8 cellular contexts compared by ENCODE assay signal in genomic region chr10:112375721-112376577, GRCh38. TPM values are rescaled to one million over a fixed set of nuclear protein-coding genes. Genes with fewer than 3 reads are reported as not detected.
A peak's percentile ranks its signal among the peaks of the same experiment; 100 is the strongest.
DNase-seq lines count a peak whose midpoint lies in the region; ATAC-seq, FAIRE-seq and TF ChIP-seq lines count a peak whose summit lies in the region.

No MANE protein-coding gene starts in this region.

- CTCF ChIA-PET in activated naive CD4-positive, alpha-beta T cell treated with anti-CD3 and anti-CD28 coated beads, Interleukin-2, amount 10 ng/mL, durations not matched to agents 7 days and 5 days (lab: Charles Lee): interaction anchor here (1.0 to 2.6 kb wide), 5 partner anchors 10 to 239 kb away, joined by 3 to 16 read pairs (median 3); no protein-coding TSS in a partner anchor

- H3K9me3 Mint-ChIP-seq in activated naive CD4-positive, alpha-beta T cell treated with anti-CD3 and anti-CD28 coated beads, Interleukin-2, amount 10 ng/mL, durations not matched to agents 7 days and 5 days: peaks cover 2% of the 10 kb centered on the region

- H3K9me3 ChIP-seq in OCI-LY3 (ENCODE audit: insufficient read depth, low read length): no peaks in the 10 kb centered on the region
- H3K9me3 ChIP-seq in right atrium auricular region: no peaks in the 10 kb centered on the region
- H3K9me3 ChIP-seq in small intestine (ENCODE audit: control insufficient read depth, low read depth): no peaks in the 10 kb centered on the region

- H3K4me3 ChIP-seq in OCI-LY3 (ENCODE audit: low read length) (peak overlapping the region; percentile 97), right atrium auricular region (peak overlapping the region; percentile 21 to 45), small intestine (ENCODE audit: low read depth in 1 of 2, low read length in 2 of 2) (peak overlapping the region; percentile 68 to 80)

- H3K36me3 ChIP-seq in OCI-LY3 (replicated peaks; ENCODE audit: low read depth, low read length) (no peaks in the 10 kb centered on the region), right atrium auricular region (no peaks in the 10 kb centered on the region), small intestine (ENCODE audit: control insufficient read depth in 2 of 2, insufficient read depth in 2 of 2, low read length in 2 of 2) (peaks cover 0 to 4% of the 10 kb centered on the region in 2 donors)

- no peaks in the 10 kb centered on the region for H3K27me3 ChIP-seq in OCI-LY3 (ENCODE audit: low read depth, low read length)
- H3K27me3 ChIP-seq in right atrium auricular region: no peaks in the 10 kb centered on the region
- no peaks in the 10 kb centered on the region for H3K27me3 ChIP-seq in small intestine (ENCODE audit: control insufficient read depth in 2 of 2, insufficient read depth in 2 of 2, low read length in 2 of 2)

- H3K27me3 Mint-ChIP-seq in activated naive CD4-positive, alpha-beta T cell treated with anti-CD3 and anti-CD28 coated beads, Interleukin-2, amount 10 ng/mL, durations not matched to agents 7 days and 5 days: no peaks in the 10 kb centered on the region

- H3K79me2 ChIP-seq in OCI-LY3 (ENCODE audit: low read length): peaks cover 13% of the 10 kb centered on the region

- H3K27ac Mint-ChIP-seq in activated naive CD4-positive, alpha-beta T cell treated with anti-CD3 and anti-CD28 coated beads, Interleukin-2, amount 10 ng/mL, durations not matched to agents 7 days and 5 days: peak overlapping the region; percentile 99

- no peak for TF ChIP-seq CTCF in OCI-LY3 (IDR thresholded peaks at IDR 0.05; ENCODE audit: low read depth, low read length)
- TF ChIP-seq CTCF in right atrium auricular region (IDR thresholded peaks at IDR 0.05): no peak

- peak; percentile 67 for DNase-seq in activated naive CD4-positive, alpha-beta T cell treated with anti-CD3 and anti-CD28 coated beads, Interleukin-2, amount 10 ng/mL, durations not matched to agents 7 days and 5 days
- DNase-seq in right atrium auricular region (ENCODE audit: low spot score) (peak; percentile 62), small intestine (peak; percentile 85), HuH-7.5 (ENCODE audit: low spot score) (no peak), cerebellar cortex (ENCODE audit: low spot score) (no peak)

- H3K9ac ChIP-seq in OCI-LY3 (ENCODE audit: low read length): peak overlapping the region; percentile 98

- H3K27ac ChIP-seq in OCI-LY3 (ENCODE audit: low read length): peak overlapping the region; percentile 70
- H3K27ac ChIP-seq in right atrium auricular region: peak overlapping the region; percentile 64 to 66
- peak overlapping the region; percentile 98 for H3K27ac ChIP-seq in small intestine (ENCODE audit: low read depth in 1 of 2, low read length in 1 of 2)

- peak overlapping the region; percentile 90 for H2AFZ ChIP-seq in OCI-LY3 (ENCODE audit: low read depth, low read length)

- no peaks in the 10 kb centered on the region; the same call in 1 of the 2 replicates for H4K20me1 ChIP-seq in OCI-LY3 (ENCODE audit: insufficient read depth, low read length)

- H3K4me3 Mint-ChIP-seq in activated naive CD4-positive, alpha-beta T cell treated with anti-CD3 and anti-CD28 coated beads, Interleukin-2, amount 10 ng/mL, durations not matched to agents 7 days and 5 days: peak overlapping the region; percentile 100

- peak; percentile 84 for ATAC-seq in GM18858 (IDR thresholded peaks at IDR 0.05; ENCODE audit: unreplicated experiment)
- ATAC-seq in HG02884 (IDR thresholded peaks at IDR 0.05; ENCODE audit: unreplicated experiment): peak; percentile 85

- H3K4me2 ChIP-seq in OCI-LY3 (ENCODE audit: low read length): peak overlapping the region; percentile 98

- peaks cover 52% of the 10 kb centered on the region for H3K4me1 Mint-ChIP-seq in activated naive CD4-positive, alpha-beta T cell treated with anti-CD3 and anti-CD28 coated beads, Interleukin-2, amount 10 ng/mL, durations not matched to agents 7 days and 5 days

- FAIRE-seq in small intestine (lab: Jason Lieb, UNC): no peak

- H3K4me1 ChIP-seq in OCI-LY3 (ENCODE audit: low read length) (peaks cover 21% of the 10 kb centered on the region), right atrium auricular region (peaks cover 0 to 20% of the 10 kb centered on the region in 2 donors), small intestine (ENCODE audit: control insufficient read depth in 2 of 2, insufficient read depth in 1 of 2, low read depth in 1 of 2, low read length in 1 of 2) (peaks cover 0 to 13% of the 10 kb centered on the region in 2 donors)

- 3 to 22% (median 7%) methylated on average over 24 of the region's 24 CpGs for WGBS in small intestine, 3 donors

- H3K36me3 Mint-ChIP-seq in activated naive CD4-positive, alpha-beta T cell treated with anti-CD3 and anti-CD28 coated beads, Interleukin-2, amount 10 ng/mL, durations not matched to agents 7 days and 5 days: peaks cover 38% of the 10 kb centered on the region

RNA-seq across cellular contexts. Expression of gene ACSL5, which starts 2.0 kb away (rescaled TPM):
- 10 to 100 TPM in 1 of 2 donors, 1 to 10 TPM in 1; 9.2 to 12.0 TPM for total RNA-seq in right atrium auricular region
- 100 to 1,000 TPM; 163 to 425 (median 338) TPM for polyA plus RNA-seq in small intestine

Comparison
In these comparisons a context has a peak if more than half of its experiments do, and no peak if none do; other contexts are left out.
1. H3K4me3 ChIP-seq: peak in every context shown above with its lines; median percentile 97 in OCI-LY3; 74 in small intestine; 33 in right atrium auricular region.
2. DNase-seq: peak in activated naive CD4-positive, alpha-beta T cell treated with anti-CD3 and anti-CD28 coated beads, Interleukin-2, amount 10 ng/mL, durations not matched to agents 7 days and 5 days (single experiment), right atrium auricular region (single experiment) and small intestine (single experiment); none in HuH-7.5 (single experiment) and cerebellar cortex (single experiment).
3. Peak in every context shown above with its lines, with median percentiles within 50 percentile points of each other: H3K27ac ChIP-seq.